In genomic region chr16:80527297-80527696, GRCh38 we compare ENCODE assay signal across 7 cellular contexts. TPM values are rescaled to one million over a fixed set of nuclear protein-coding genes. Genes with fewer than 3 reads are reported as not detected.
DNase-seq lines count a peak whose midpoint lies in the region; ATAC-seq and TF ChIP-seq lines count a peak whose summit lies in the region.

No MANE protein-coding gene starts in this region.

- TF ChIP-seq CTCF in GM12872 (IDR thresholded peaks at IDR 0.05; ENCODE audit: insufficient read depth, low read depth, low read length), result peak; percentile 75
- TF ChIP-seq CTCF in chondrocyte (IDR thresholded peaks at IDR 0.05), result peak; percentile 31

- no peak overlapping the region for H3K27ac Mint-ChIP-seq in chondrocyte (ENCODE audit: unreplicated experiment)

- peak; percentile 56 for ATAC-seq in HG03045 (IDR thresholded peaks at IDR 0.05; ENCODE audit: unreplicated experiment)

- peaks cover 58% of the 10 kb centered on the region for H3K27me3 Mint-ChIP-seq in chondrocyte (ENCODE audit: low read depth)

- H3K36me3 Mint-ChIP-seq in chondrocyte (ENCODE audit: low read depth), result no peaks in the 10 kb centered on the region

- no peak overlapping the region for H3K4me3 Mint-ChIP-seq in chondrocyte (ENCODE audit: unreplicated experiment)

- DNase-seq in T-helper 1 cell, result peak in 3 of 5 donors; percentile 14 to 79 (median 20)
- no peak for DNase-seq in chondrocyte (ENCODE audit: low spot score)
- DNase-seq in pulmonary artery endothelial cell (ENCODE audit: low read depth, low spot score), result peak; percentile 7
- no peak for DNase-seq in amniotic stem cell (lab: John Stamatoyannopoulos, UW)
- DNase-seq in NCI-H1048 (lab: John Stamatoyannopoulos, UW), result no peak

- no peaks in the 10 kb centered on the region for H3K4me1 Mint-ChIP-seq in chondrocyte (ENCODE audit: low read depth)

- no peaks in the 10 kb centered on the region for H3K9me3 Mint-ChIP-seq in chondrocyte (ENCODE audit: low read depth)

RNA-seq across cellular contexts. Expression of gene DYNLRB2, which starts 13.5 kb away (rescaled TPM):
- not detected in 3 replicates for total RNA-seq in chondrocyte
- 0.32 TPM in 1 of 2 replicates, not detected in the other for total RNA-seq in pulmonary artery endothelial cell

Comparison
In these comparisons a context has a peak if more than half of its experiments do, and no peak if none do; other contexts are left out.
1. DNase-seq: peak in T-helper 1 cell (3 of 5) and pulmonary artery endothelial cell (single experiment); none in chondrocyte (single experiment), amniotic stem cell (single experiment) and NCI-H1048 (single experiment).